In genomic region chr19:14439014-14439413, GRCh38 we compare ENCODE assay signal across 1 cellular context.
TF ChIP-seq lines count a peak whose summit lies in the region.

No MANE protein-coding gene starts in this region.

TF ChIP-seq in K562, 482 proteins besides CTCF, POLR2A, EP300 and RAD21:
- TF ChIP-seq L3MBTL2 (IDR thresholded peaks at IDR 0.05) (no peak), ZNF449 (CRISPR knock-in tag; IDR thresholded peaks at IDR 0.05) (no peak), ZBTB49 (CRISPR knock-in tag; IDR thresholded peaks at IDR 0.05; ENCODE audit: borderline replicate concordance) (no peak), CHD1 (IDR thresholded peaks at IDR 0.05; ENCODE audit: low read length) (no peak), RBFOX2 (IDR thresholded peaks at IDR 0.05; ENCODE audit: low read depth, low read length) (0 out of 2 replicates have a peak, but pooled peaks have one; percentile 1), ZNF586 (CRISPR knock-in tag; conservative IDR thresholded peaks at IDR 0.05) (no peak), HDAC3 (IDR thresholded peaks at IDR 0.05; ENCODE audit: borderline replicate concordance, partially characterized antibody) (no peak), POLR2G (IDR thresholded peaks at IDR 0.05; ENCODE audit: low read depth, low read length) (peak; percentile 20; the same call in 1 of the 2 replicates), ZNF3 (CRISPR knock-in tag; IDR thresholded peaks at IDR 0.05) (no peak), FOXA1 (IDR thresholded peaks at IDR 0.05; ENCODE audit: borderline replicate concordance) (no peak), ZBTB2 (IDR thresholded peaks at IDR 0.05) (no peak), DLX4 (CRISPR knock-in tag; IDR thresholded peaks at IDR 0.05) (no peak), SAP30 (IDR thresholded peaks at IDR 0.05; ENCODE audit: borderline replicate concordance, insufficient read depth, low read depth, low read length, poor library complexity, severe bottlenecking) (no peak)
